Comparison of ENCODE assay signal across 8 cellular contexts in the genomic region with DNA sequence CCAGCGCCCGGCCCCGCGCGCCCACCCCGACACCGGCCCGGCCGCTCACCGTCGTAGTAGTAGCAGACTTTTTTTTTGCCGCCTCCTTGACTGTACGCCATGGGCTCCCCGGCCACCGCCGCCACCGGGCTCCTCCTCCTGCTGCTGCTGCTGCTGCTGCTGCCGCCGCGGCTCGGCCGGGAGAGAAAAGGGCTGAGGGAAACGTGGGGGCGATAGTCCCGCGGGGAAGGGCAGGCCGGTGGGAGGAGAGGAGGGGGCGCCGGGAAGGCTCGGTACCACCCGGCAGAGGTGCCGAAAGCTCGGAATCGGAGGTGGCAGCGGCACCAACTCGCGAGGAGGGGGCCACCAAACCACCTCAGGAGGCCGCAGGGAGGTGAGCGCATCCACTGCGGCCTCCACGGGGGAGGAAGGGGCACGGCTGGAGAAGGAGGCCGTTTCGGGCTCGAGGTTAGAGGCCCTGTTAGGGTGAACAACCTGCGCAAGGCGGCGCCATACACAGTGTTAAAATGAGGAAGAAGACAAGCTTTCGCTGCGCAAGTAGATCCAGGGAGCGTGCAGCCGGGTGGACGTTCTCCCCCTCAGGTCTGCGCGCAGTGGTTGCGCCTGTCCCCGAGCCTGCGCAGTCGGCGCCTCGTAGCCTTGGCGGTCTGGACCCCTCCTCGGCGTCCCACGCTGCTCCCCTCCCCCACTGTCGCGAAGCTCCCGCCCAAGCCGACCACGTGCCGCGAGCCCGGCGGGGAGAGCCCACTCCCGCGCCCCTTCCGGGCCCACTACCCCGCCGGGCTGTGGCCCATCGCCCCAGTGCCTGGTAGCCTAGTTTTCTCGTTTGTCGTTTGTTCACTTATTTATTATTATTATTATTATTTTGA. TPM values are rescaled to one million over a fixed set of nuclear protein-coding genes. Genes with fewer than 3 reads are reported as not detected.
DNase-seq lines count a peak whose midpoint lies in the region; TF ChIP-seq lines count a peak whose summit lies in the region.

A gene (minus strand): TSS at position 341 of the 869 bp plus-strand sequence. CDS start 240 bp downstream, at position 101.

- peak within 1 kb of the TSS; percentile 95 for H2AFZ ChIP-seq in GM23248

- H3K27me3 Mint-ChIP-seq in neural crest cell (ENCODE audit: low read depth): peaks cover 5% of the 10 kb centered on the region

- H3K79me2 ChIP-seq in GM23248 (ENCODE audit: insufficient read depth): peaks cover 50% of the 10 kb centered on the region

- H3F3A ChIP-seq in GM23248 (ENCODE audit: insufficient read depth): no peaks in the 10 kb centered on the region

- H3K27ac ChIP-seq in GM23248: peak within 1 kb of the TSS; percentile 78

- peak within 1 kb of the TSS; percentile 88 for H3K4me2 ChIP-seq in GM23248 (ENCODE audit: unreplicated experiment)

- H3K9me3 ChIP-seq in GM23248 (ENCODE audit: low read depth): no peaks in the 10 kb centered on the region

- peaks cover 8% of the 10 kb centered on the region for H3K36me3 Mint-ChIP-seq in neural crest cell (ENCODE audit: low read depth)

- H3K36me3 ChIP-seq in GM23248 (ENCODE audit: low read depth): no peaks in the 10 kb centered on the region

- peak; percentile 92 for DNase-seq in ELF-1 (ENCODE audit: low read depth, low spot score)
- DNase-seq in GM23248: peak; percentile 85
- peak; percentile 86 to 91 for DNase-seq in Kasumi-1 (lab: John Stamatoyannopoulos, UW)
- DNase-seq in SHP77 treated with DMSO at 0.1 percent for 48 hours (lab: John Stamatoyannopoulos, UW): peak; percentile 63
- peak; percentile 70 for DNase-seq in activated gamma-delta T cell (lab: John Stamatoyannopoulos, UW)
- DNase-seq in fibroblast of villous mesenchyme (ENCODE audit: low read depth): peak; percentile 74
- DNase-seq in neural crest cell (ENCODE audit: low read depth, low spot score): peak; percentile 82
- peak; percentile 51 for DNase-seq in stromal cell of bone marrow (ENCODE audit: low read depth)

- H3K4me1 ChIP-seq in GM23248 (ENCODE audit: insufficient read depth): peaks cover 14% of the 10 kb centered on the region

- in situ Hi-C loops in GM23248 (cut with MboI): no loop called here

- peak within 1 kb of the TSS; percentile 98 for H3K4me3 Mint-ChIP-seq in neural crest cell

- peaks cover 21% of the 10 kb centered on the region; the same call in 1 of the 2 replicates for H4K20me1 ChIP-seq in GM23248 (ENCODE audit: insufficient read depth)

- 2% methylated on average over 67 to 82 of the region's 82 CpGs for WGBS in GM23248 (ENCODE audit: low coverage in 1 of 2, low lambda C conversion rate in 2 of 2, missing lambda C conversion rate in 2 of 2), 2 experiments

- H3K9me3 Mint-ChIP-seq in neural crest cell: peaks cover 4% of the 10 kb centered on the region

- no peaks in the 10 kb centered on the region for H3K27me3 ChIP-seq in GM23248 (replicated peaks; ENCODE audit: insufficient read depth)

- peak within 1 kb of the TSS; percentile 95 for H3K4me3 ChIP-seq in GM23248
- H3K4me3 ChIP-seq in fibroblast of villous mesenchyme (ENCODE audit: low read depth, low read length): peak within 1 kb of the TSS; percentile 98

- TF ChIP-seq CTCF in fibroblast of villous mesenchyme (IDR thresholded peaks at IDR 0.05; ENCODE audit: insufficient read depth, low read depth, low read length) (no peak), neural crest cell (conservative IDR thresholded peaks at IDR 0.05) (no peak)

- H3K27ac Mint-ChIP-seq in neural crest cell (ENCODE audit: unreplicated experiment): peak within 1 kb of the TSS; percentile 100

- H3K9me2 ChIP-seq in GM23248 (ENCODE audit: insufficient read depth): no peaks in the 10 kb centered on the region

- peak within 1 kb of the TSS; percentile 93 for H3K9ac ChIP-seq in GM23248

- H3K4me1 Mint-ChIP-seq in neural crest cell: peaks cover 31% of the 10 kb centered on the region

RNA-seq across cellular contexts. Expression of the gene that starts here (rescaled TPM):
- total RNA-seq in GM23248 (2014; rRNA removed; shearing (Covaris generic)): 29.4 and 47.7 TPM in 2 replicates
- 97.4 and 101 TPM in 2 replicates for polyA plus RNA-seq in GM23248 (2016; fragmentation: Nextera tagmentation; extraction: Ambion mirVana)
- total RNA-seq in fibroblast of villous mesenchyme (59.9 and 86.8 TPM in 2 replicates), neural crest cell (304 and 310 TPM in 2 replicates)

Comparison
In these comparisons a context has a peak if more than half of its experiments do, and no peak if none do; other contexts are left out.
1. Peak in every context shown above with its lines: DNase-seq, H3K4me3 ChIP-seq and H3K27ac ChIP-seq.